ENCODE assay signal across 8 cellular contexts in genomic region chr16:67431805-67432476, GRCh38. TPM values are rescaled to one million over a fixed set of nuclear protein-coding genes. Genes with fewer than 3 reads are reported as not detected.
DNase-seq lines count a peak whose midpoint lies in the region; ATAC-seq and TF ChIP-seq lines count a peak whose summit lies in the region.

No MANE protein-coding gene starts in this region.

- peaks cover 6% of the 10 kb centered on the region for H3K27me3 Mint-ChIP-seq in osteocyte (ENCODE audit: unreplicated experiment)

- H3K4me1 Mint-ChIP-seq in osteocyte (ENCODE audit: unreplicated experiment): peaks cover 17% of the 10 kb centered on the region

- peaks cover 10% of the 10 kb centered on the region for H3K4me1 ChIP-seq in ectodermal cell (ENCODE audit: control insufficient read depth, insufficient read depth, low read length)

- H3K27ac ChIP-seq in ectodermal cell (ENCODE audit: insufficient read depth, low read depth, low read length, poor library complexity, severe bottlenecking): no peak overlapping the region

- H3K9me3 ChIP-seq in ectodermal cell (ENCODE audit: control insufficient read depth, low read length): no peaks in the 10 kb centered on the region

- peaks cover 6% of the 10 kb centered on the region for H3K36me3 Mint-ChIP-seq in osteocyte (ENCODE audit: unreplicated experiment)

- H3K4me3 ChIP-seq in ectodermal cell (ENCODE audit: insufficient read depth, low read depth, low read length): peak overlapping the region; percentile 24

- no peak for ATAC-seq in HG03457 (IDR thresholded peaks at IDR 0.05; ENCODE audit: unreplicated experiment)
- ATAC-seq in left lobe of liver: no peak
- no peak for ATAC-seq in esophagus mucosa

- no peaks in the 10 kb centered on the region for H3K36me3 ChIP-seq in ectodermal cell (ENCODE audit: control insufficient read depth, insufficient read depth, low read length)

- H3K27ac Mint-ChIP-seq in osteocyte (ENCODE audit: unreplicated experiment): no peak overlapping the region

- peak overlapping the region; percentile 52 for H3K4me3 Mint-ChIP-seq in osteocyte (ENCODE audit: unreplicated experiment)

- H3K27me3 ChIP-seq in ectodermal cell (ENCODE audit: control insufficient read depth, insufficient read depth, low read length, poor library complexity, severe bottlenecking): peaks cover 46% of the 10 kb centered on the region

- no peaks in the 10 kb centered on the region for H3K9me3 Mint-ChIP-seq in osteocyte (ENCODE audit: unreplicated experiment)

- WGBS in ectodermal cell, 2 experiments: 16 to 20% methylated on average over 12 of the region's 12 CpGs

- peak; percentile 43 for DNase-seq in COR-L47 (lab: John Stamatoyannopoulos, UW)
- peak; percentile 51 for DNase-seq in NCI-H1092 (lab: John Stamatoyannopoulos, UW)
- DNase-seq in osteocyte (ENCODE audit: extremely low spot score, unreplicated experiment): no peak
- DNase-seq in RKO (ENCODE audit: low spot score): no peak
- DNase-seq in left lobe of liver (ENCODE audit: low spot score): no peak

- no peak for TF ChIP-seq CTCF in osteocyte (IDR thresholded peaks at IDR 0.05)

RNA-seq across cellular contexts. Expression of gene HSD11B2, which starts 1.0 kb away (rescaled TPM):
- polyA plus RNA-seq in ectodermal cell (2013, experiment 1 of 4): 1.3 TPM
- polyA plus RNA-seq in ectodermal cell (2013, experiment 2 of 4): 3.6 TPM
- 3.0 TPM for polyA plus RNA-seq in ectodermal cell (2013, experiment 3 of 4)
- polyA plus RNA-seq in ectodermal cell (2013, experiment 4 of 4): 2.8 TPM
- 0.40 and 0.68 TPM in 2 replicates for total RNA-seq in osteocyte
- 3.1 TPM for total RNA-seq in left lobe of liver
- total RNA-seq in esophagus mucosa: 6.6 TPM

RNA-seq across cellular contexts. Expression of gene ZDHHC1, which starts 15.7 kb away (rescaled TPM):
- 6.0 TPM for polyA plus RNA-seq in ectodermal cell (2013, experiment 1 of 4)
- 7.1 TPM for polyA plus RNA-seq in ectodermal cell (2013, experiment 2 of 4)
- 5.9 TPM for polyA plus RNA-seq in ectodermal cell (2013, experiment 3 of 4)
- polyA plus RNA-seq in ectodermal cell (2013, experiment 4 of 4): 8.9 TPM
- total RNA-seq in osteocyte (13.5 and 15.4 TPM in 2 replicates), left lobe of liver (1.6 TPM), esophagus mucosa (3.8 TPM)

RNA-seq across cellular contexts. Expression of gene TPPP3, which starts 38.6 kb away (rescaled TPM):
- 6.8 TPM for polyA plus RNA-seq in ectodermal cell (2013, experiment 1 of 4)
- 6.5 TPM for polyA plus RNA-seq in ectodermal cell (2013, experiment 2 of 4)
- polyA plus RNA-seq in ectodermal cell (2013, experiment 3 of 4): 15.7 TPM
- 20.7 TPM for polyA plus RNA-seq in ectodermal cell (2013, experiment 4 of 4)
- total RNA-seq in osteocyte (1.4 and 1.5 TPM in 2 replicates), left lobe of liver (0.40 TPM), esophagus mucosa (3.7 TPM)

RNA-seq across cellular contexts. Expression of gene ATP6V0D1, which starts 49.0 kb away (rescaled TPM):
- 79.7 TPM for polyA plus RNA-seq in ectodermal cell (2013, experiment 1 of 4)
- 75.4 TPM for polyA plus RNA-seq in ectodermal cell (2013, experiment 2 of 4)
- polyA plus RNA-seq in ectodermal cell (2013, experiment 3 of 4): 56.7 TPM
- polyA plus RNA-seq in ectodermal cell (2013, experiment 4 of 4): 59.7 TPM
- total RNA-seq in osteocyte (112 and 116 TPM in 2 replicates), left lobe of liver (48.2 TPM), esophagus mucosa (80.9 TPM)

RNA-seq across cellular contexts. Expression of gene AGRP, which starts 51.4 kb away (rescaled TPM):
- polyA plus RNA-seq in ectodermal cell (2013, experiment 1 of 4): not detected
- not detected for polyA plus RNA-seq in ectodermal cell (2013, experiment 2 of 4)
- not detected for polyA plus RNA-seq in ectodermal cell (2013, experiment 3 of 4)
- not detected for polyA plus RNA-seq in ectodermal cell (2013, experiment 4 of 4)
- not detected in 2 replicates for total RNA-seq in osteocyte
- total RNA-seq in left lobe of liver: not detected
- total RNA-seq in esophagus mucosa: not detected

Comparison
In these comparisons a context has a peak if more than half of its experiments do, and no peak if none do; other contexts are left out.
1. DNase-seq: peak in COR-L47 (single experiment) and NCI-H1092 (single experiment); none in osteocyte (single experiment), RKO (single experiment) and left lobe of liver (single experiment).